1 cellular context compared by ENCODE assay signal in the genomic region with DNA sequence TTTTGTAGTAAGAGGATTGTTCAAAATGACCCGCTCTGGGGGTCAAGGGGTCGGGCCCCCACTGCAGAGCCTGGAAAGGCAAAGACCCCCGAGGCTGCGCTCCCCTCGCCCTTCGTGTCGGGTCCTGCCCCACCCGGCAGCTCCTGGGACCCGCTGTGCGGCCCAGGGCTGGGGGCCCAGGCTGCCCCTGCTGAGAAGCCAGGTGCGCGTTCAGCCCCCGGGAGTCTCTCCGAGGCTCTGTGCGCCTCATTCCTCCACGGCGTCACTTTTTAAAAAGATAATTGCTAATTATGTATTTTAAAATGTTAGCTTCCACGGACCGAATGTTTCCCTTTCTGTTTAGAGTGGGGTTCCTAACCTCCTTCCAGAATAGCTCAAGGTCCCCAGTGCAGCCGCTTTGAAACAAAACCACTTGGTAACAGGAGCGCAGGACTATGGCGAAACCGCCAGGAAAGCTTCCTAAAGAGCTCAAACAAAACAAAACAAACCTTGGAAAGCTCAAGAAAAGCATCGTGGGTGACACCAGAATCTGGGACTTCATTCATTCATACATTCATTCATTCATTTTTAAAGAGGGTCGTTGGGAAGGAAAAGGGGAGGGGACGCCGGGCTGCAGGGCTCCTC.
A peak's percentile ranks its signal among the peaks of the same experiment; 100 is the strongest.
TF ChIP-seq lines count a peak whose summit lies in the region.

No MANE protein-coding gene starts in this region.

TF ChIP-seq in HepG2, 621 proteins besides CTCF, POLR2A, EP300 and RAD21 (continued from another document):
- TF ChIP-seq, protein P1, sequence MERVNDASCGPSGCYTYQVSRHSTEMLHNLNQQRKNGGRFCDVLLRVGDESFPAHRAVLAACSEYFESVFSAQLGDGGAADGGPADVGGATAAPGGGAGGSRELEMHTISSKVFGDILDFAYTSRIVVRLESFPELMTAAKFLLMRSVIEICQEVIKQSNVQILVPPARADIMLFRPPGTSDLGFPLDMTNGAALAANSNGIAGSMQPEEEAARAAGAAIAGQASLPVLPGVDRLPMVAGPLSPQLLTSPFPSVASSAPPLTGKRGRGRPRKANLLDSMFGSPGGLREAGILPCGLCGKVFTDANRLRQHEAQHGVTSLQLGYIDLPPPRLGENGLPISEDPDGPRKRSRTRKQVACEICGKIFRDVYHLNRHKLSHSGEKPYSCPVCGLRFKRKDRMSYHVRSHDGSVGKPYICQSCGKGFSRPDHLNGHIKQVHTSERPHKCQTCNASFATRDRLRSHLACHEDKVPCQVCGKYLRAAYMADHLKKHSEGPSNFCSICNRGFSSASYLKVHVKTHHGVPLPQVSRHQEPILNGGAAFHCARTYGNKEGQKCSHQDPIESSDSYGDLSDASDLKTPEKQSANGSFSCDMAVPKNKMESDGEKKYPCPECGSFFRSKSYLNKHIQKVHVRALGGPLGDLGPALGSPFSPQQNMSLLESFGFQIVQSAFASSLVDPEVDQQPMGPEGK (CRISPR knock-in tag; IDR thresholded peaks at IDR 0.05) = peak; percentile 44; the same call in 1 of the 2 replicates
- TF ChIP-seq ZNF24 (IDR thresholded peaks at IDR 0.05) = peak; percentile 71; the same call in 1 of the 2 replicates
- no peak for TF ChIP-seq ZNF292 (CRISPR knock-in tag; IDR thresholded peaks at IDR 0.05; ENCODE audit: borderline replicate concordance, low read depth)
- 0 out of 2 replicates have a peak, but pooled peaks have one; percentile 3 for TF ChIP-seq KLF12 (CRISPR knock-in tag; IDR thresholded peaks at IDR 0.05; ENCODE audit: borderline replicate concordance)
TF ChIP-seq in HepG2: peak in this region for 9.
